Comparison of ENCODE assay signal across 7 cellular contexts in the genomic region with DNA sequence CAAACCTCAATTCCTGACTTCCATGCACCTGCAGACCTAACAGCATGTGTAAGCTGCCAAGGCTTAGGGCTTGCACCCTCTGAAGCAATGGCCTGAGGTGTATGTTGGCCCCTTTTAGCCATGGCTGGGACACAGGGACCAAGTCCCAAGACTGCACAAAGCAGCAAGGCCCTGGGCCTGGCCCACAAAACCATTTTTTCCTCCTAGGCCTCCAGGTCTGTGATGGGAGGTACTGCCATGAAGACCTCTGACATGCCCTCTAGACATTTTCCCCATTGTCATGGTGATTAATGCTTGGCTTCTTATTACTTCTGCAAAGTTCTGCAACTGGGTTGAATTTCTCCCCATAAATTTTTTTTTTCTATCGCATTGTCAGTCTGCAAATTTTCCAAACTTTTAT. TPM values are rescaled to one million over a fixed set of nuclear protein-coding genes. Genes with fewer than 3 reads are reported as not detected.
A peak's percentile ranks its signal among the peaks of the same experiment; 100 is the strongest.
DNase-seq lines count a peak whose midpoint lies in the region; ATAC-seq, FAIRE-seq and TF ChIP-seq lines count a peak whose summit lies in the region.
"Not testable (repeated sequence)": the region's sequence is repeated elsewhere in the genome, so short reads cannot be mapped to it uniquely, and the experiment has no call there.
"Had no signal": no experiment of that assay in that cellular context is flagged by ENCODE, and none has a peak within 500 bp of the region (broad histone marks: within the 10 kb centered on the region; RNA-seq: fewer than 3 reads in every experiment).

No MANE protein-coding gene starts in this region.

- H3K9ac ChIP-seq in K562 (ENCODE audit: insufficient read depth in 1 of 2, low read depth in 2 of 2, low read length in 2 of 2), result not testable (repeated sequence)

- DNase-seq in A549 (ENCODE audit: low read depth in 1 of 2, low spot score in 1 of 2); K562 (ENCODE audit: extremely low read depth in 1 of 4, low spot score in 3 of 4): not testable (repeated sequence)
- DNase-seq in OCI-M1 (lab: John Stamatoyannopoulos, UW) (peak; percentile 3), spleen (peak; percentile 32)

- not testable (repeated sequence) for H3K9me3 ChIP-seq in A549; HEK293 (ENCODE audit: control insufficient read depth, insufficient read depth, low read depth, low read length)
- H3K9me3 ChIP-seq in K562 (replicated peaks; ENCODE audit: control insufficient read depth, insufficient read depth, low read depth, low read length), result peaks cover 13% of the 10 kb centered on the region
- peaks cover 0 to 15% (median 11%) of the 10 kb centered on the region in 8 donors for H3K9me3 ChIP-seq in spleen

- FAIRE-seq in A549 (lab: Jason Lieb, UNC); K562 (lab: Jason Lieb, UNC): not testable (repeated sequence)

- in situ Hi-C loops in K562 (cut with MboI), result not testable (repeated sequence)

- not testable (repeated sequence) for ATAC-seq in A549, K562

- CTCF ChIA-PET in A549 (lab: Yijun Ruan, JAX), result interaction anchor here (0.6 to 1.2 kb wide), 2 partner anchors 54 to 98 kb away, joined by 3 to 4 read pairs; no protein-coding TSS in a partner anchor
- CTCF ChIA-PET in HEK293 (lab: Yijun Ruan, JAX); K562 (lab: Yijun Ruan, JAX; ENCODE audit: low intra/inter-chr PET ratio): not testable (repeated sequence)

- BruUV-seq in K562 (replicated peaks; lab: Mats Ljungman, UMichigan), result not testable (repeated sequence)

- TF ChIP-seq RAD21 in A549 (conservative IDR thresholded peaks at IDR 0.05 in 1 of 2, IDR thresholded peaks at IDR 0.05 in 1 of 2); K562 (CRISPR knock-in tag; conservative IDR thresholded peaks at IDR 0.05 in 1 of 2, IDR thresholded peaks at IDR 0.05 in 1 of 2): not testable (repeated sequence)

- TF ChIP-seq POLR2A in A549 (IDR thresholded peaks at IDR 0.05; ENCODE audit: low read length); K562 (conservative IDR thresholded peaks at IDR 0.05); spleen (IDR thresholded peaks at IDR 0.05): not testable (repeated sequence)

- not testable (repeated sequence) for TF ChIP-seq CTCF in A549 (IDR thresholded peaks at IDR 0.05); HEK293 (tag by site-specific recombination; IDR thresholded peaks at IDR 0.05); K562 (IDR thresholded peaks at IDR 0.05 in 2 of 3, conservative IDR thresholded peaks at IDR 0.05 in 1 of 3; ENCODE audit: insufficient read depth in 2 of 3, low read depth in 1 of 3, low read length in 3 of 3); spleen (IDR thresholded peaks at IDR 0.05 in 8 of 11, conservative IDR thresholded peaks at IDR 0.05 in 3 of 11)

- not testable (repeated sequence) for H3K27ac ChIP-seq in A549; HEK293 (ENCODE audit: extremely low read depth, low read depth, low read length); K562 (ENCODE audit: extremely low read depth, low read depth, low read length); spleen

- not testable (repeated sequence) for H3K4me3 ChIP-seq in A549; HEK293 (ENCODE audit: low read depth, low read length); K562; spleen

- WGBS in A549 (ENCODE audit: missing lambda C conversion rate), result 94% methylated on average over 1 of the region's 1 CpG
- WGBS in K562 (ENCODE audit: insufficient coverage, low coverage, missing lambda C conversion rate), result 100% methylated on average over 1 of the region's 1 CpG
- WGBS in spleen, 5 donors, result 96 to 100% (median 100%) methylated on average over 1 of the region's 1 CpG

- not testable (repeated sequence) for TF ChIP-seq EP300 in A549 (IDR thresholded peaks at IDR 0.05); K562 (IDR thresholded peaks at IDR 0.05; ENCODE audit: low read length)

- not testable (repeated sequence) for H3K79me2 ChIP-seq in K562 (ENCODE audit: control insufficient read depth, insufficient read depth, low read length)

- not testable (repeated sequence) for H3K4me1 ChIP-seq in A549; HEK293 (ENCODE audit: control insufficient read depth, insufficient read depth, low read length); spleen
- H3K4me1 ChIP-seq in K562 (replicated peaks in 1 of 2; ENCODE audit: control insufficient read depth in 2 of 2, insufficient read depth in 2 of 2, low read length in 2 of 2), result peaks cover 17 to 23% of the 10 kb centered on the region in 2 experiments; a peak in 4 of 5 replicates

- not testable (repeated sequence) for H3K27me3 ChIP-seq in K562 (ENCODE audit: control insufficient read depth in 2 of 2, insufficient read depth in 2 of 2, low read length in 2 of 2); spleen (replicated peaks in 1 of 7)

- not testable (repeated sequence) for H3K4me2 ChIP-seq in A549; K562 (ENCODE audit: insufficient read depth, low read length)

- H3K36me3 ChIP-seq in HEK293 (ENCODE audit: control insufficient read depth in 2 of 2, insufficient read depth in 1 of 2, low read length in 2 of 2); K562 (ENCODE audit: control insufficient read depth, insufficient read depth, low read length); spleen: not testable (repeated sequence)

- not testable (repeated sequence) for H3K9me1 ChIP-seq in K562 (ENCODE audit: control insufficient read depth, insufficient read depth, low read length)

- H2AFZ ChIP-seq in K562 (ENCODE audit: low read depth, low read length), result not testable (repeated sequence)

- POLR2A ChIA-PET in A549 (lab: Yijun Ruan, JAX); HEK293 (lab: Yijun Ruan, JAX); K562 (lab: Yijun Ruan, JAX): not testable (repeated sequence)

- H4K20me1 ChIP-seq in K562 (replicated peaks; ENCODE audit: control insufficient read depth, insufficient read depth, low read length), result not testable (repeated sequence)

- intact Hi-C loops in K562 (cut with micrococcal nuclease); spleen (cut with DNase I; ENCODE audit: low total_unique reads): not testable (repeated sequence)

RNA-seq across cellular contexts. Expression of a gene that starts 7.1 kb away (rescaled TPM):
- polyA plus RNA-seq in A549 (2011; rRNA removed), result 15.9 and 21.0 TPM in 2 replicates
- polyA plus RNA-seq in A549 (2012; cell fraction: cytosol; rRNA removed), result 5.9 and 7.2 TPM in 2 replicates
- 9.0 and 10.8 TPM in 2 replicates for polyA plus RNA-seq in A549 (2012; cell fraction: nucleus; rRNA removed)
- polyA plus RNA-seq in A549 (2017; fragmentation: RNase III; extraction: RNeasy Plus Mini Kit Qiagen cat#74134 plus additional on column Dnase treatment), result 5.4 to 6.7 TPM (median 6.1 TPM) in 3 replicates
- 39.5 and 47.8 TPM in 2 replicates for polyA minus RNA-seq in A549 (2011; rRNA and poly(A)+ RNA removed)
- 242 and 510 TPM in 2 replicates for total RNA-seq in K562 (2011; cell fraction: chromatin; rRNA removed; ENCODE audit: low replicate concordance)
- total RNA-seq in K562 (2011; cell fraction: nucleolus; rRNA removed), result 134 and 184 TPM in 2 replicates
- total RNA-seq in K562 (2011; cell fraction: nucleoplasm; rRNA removed), result 201 and 203 TPM in 2 replicates
- total RNA-seq in K562 (2014; rRNA removed), result 31.7 and 34.0 TPM in 2 replicates
- 46.5 and 48.1 TPM in 2 replicates for total RNA-seq in K562 (2014; rRNA removed; fragmentation: Illumina TruSeq; extraction: Trizol)
- total RNA-seq in K562 (2015; rRNA removed; fragmentation: Illumina TruSeq; extraction: Trizol), result 36.6 and 38.5 TPM in 2 replicates
- total RNA-seq in K562 (2021), result 47.2 and 50.0 TPM in 2 replicates
- 50.3 and 51.5 TPM in 2 replicates for polyA plus RNA-seq in K562 (2011; rRNA removed)
- polyA plus RNA-seq in K562 (2011; cell fraction: cytosol; rRNA removed), result 24.7 and 32.9 TPM in 2 replicates
- polyA plus RNA-seq in K562 (2011; cell fraction: nucleus; rRNA removed), result 80.4 and 87.5 TPM in 2 replicates
- polyA plus RNA-seq in K562 (2012), result 21.3 and 30.8 TPM in 2 replicates
- polyA plus RNA-seq in K562 (2014; fragmentation: Illumina TruSeq; extraction: Trizol), result 41.3 and 46.6 TPM in 2 replicates
- polyA plus RNA-seq in K562 (2014; fragmentation: Nextera tagmentation; extraction: Ambion mirVana), result 10 to 100 TPM in 1 of 2 experiments, 1 to 10 TPM in 1; 6.1 to 13.9 TPM
- 37.2 and 41.3 TPM in 2 replicates for polyA plus RNA-seq in K562 (2014; rRNA removed)
- polyA minus RNA-seq in K562 (2011; rRNA and poly(A)+ RNA removed), result 105 and 124 TPM in 2 replicates
- polyA minus RNA-seq in K562 (2011; cell fraction: cytosol; rRNA and poly(A)+ RNA removed), result 40.4 and 42.1 TPM in 2 replicates
- 107 and 189 TPM in 2 replicates for polyA minus RNA-seq in K562 (2011; cell fraction: nucleus; rRNA and poly(A)+ RNA removed)
- total RNA-seq in spleen, result 100 to 1,000 TPM in 1 of 7 donors, 10 to 100 TPM in 6; 70.3 to 108 (median 93.7) TPM
- 10 to 100 TPM; 10.1 to 15.3 (median 10.5) TPM for polyA plus RNA-seq in spleen

RNA-seq across cellular contexts. Expression of a gene that starts 55.9 kb away (rescaled TPM):
- 0.06 and 0.09 TPM in 2 replicates for polyA plus RNA-seq in A549 (2011; rRNA removed)
- polyA plus RNA-seq in A549 (2012; cell fraction: cytosol; rRNA removed), result 0.05 and 0.12 TPM in 2 replicates
- polyA plus RNA-seq in A549 (2012; cell fraction: nucleus; rRNA removed), result 0.10 and 0.11 TPM in 2 replicates
- polyA plus RNA-seq in A549 (2017; fragmentation: RNase III; extraction: RNeasy Plus Mini Kit Qiagen cat#74134 plus additional on column Dnase treatment), result 0.05 to 0.22 TPM (median 0.07 TPM) in 3 replicates
- 0.05 and 0.08 TPM in 2 replicates for polyA minus RNA-seq in A549 (2011; rRNA and poly(A)+ RNA removed)
- total RNA-seq in K562 (2011; cell fraction: chromatin; rRNA removed; ENCODE audit: low replicate concordance), result 26.1 and 74.5 TPM in 2 replicates
- total RNA-seq in K562 (2011; cell fraction: nucleolus; rRNA removed), result 83.4 and 97.6 TPM in 2 replicates
- 68.4 and 69.2 TPM in 2 replicates for total RNA-seq in K562 (2011; cell fraction: nucleoplasm; rRNA removed)
- total RNA-seq in K562 (2014; rRNA removed), result 40.8 and 54.1 TPM in 2 replicates
- total RNA-seq in K562 (2014; rRNA removed; fragmentation: Illumina TruSeq; extraction: Trizol), result 17.5 and 22.7 TPM in 2 replicates
- total RNA-seq in K562 (2015; rRNA removed; fragmentation: Illumina TruSeq; extraction: Trizol), result 21.7 and 23.1 TPM in 2 replicates
- 91.3 and 91.6 TPM in 2 replicates for total RNA-seq in K562 (2021)
- polyA plus RNA-seq in K562 (2011; rRNA removed), result 36.0 and 48.1 TPM in 2 replicates
- 54.9 and 115 TPM in 2 replicates for polyA plus RNA-seq in K562 (2011; cell fraction: cytosol; rRNA removed)
- polyA plus RNA-seq in K562 (2011; cell fraction: nucleus; rRNA removed), result 12.4 and 19.5 TPM in 2 replicates
- polyA plus RNA-seq in K562 (2012), result 37.7 and 41.4 TPM in 2 replicates
- polyA plus RNA-seq in K562 (2014; fragmentation: Illumina TruSeq; extraction: Trizol), result 40.9 and 48.0 TPM in 2 replicates
- polyA plus RNA-seq in K562 (2014; fragmentation: Nextera tagmentation; extraction: Ambion mirVana), result 1 to 10 TPM; 8.8 to 9.0 TPM
- 43.7 and 47.2 TPM in 2 replicates for polyA plus RNA-seq in K562 (2014; rRNA removed)
- polyA minus RNA-seq in K562 (2011; rRNA and poly(A)+ RNA removed), result 19.0 and 26.6 TPM in 2 replicates
- polyA minus RNA-seq in K562 (2011; cell fraction: cytosol; rRNA and poly(A)+ RNA removed), result 46.3 and 70.4 TPM in 2 replicates
- 13.3 and 24.2 TPM in 2 replicates for polyA minus RNA-seq in K562 (2011; cell fraction: nucleus; rRNA and poly(A)+ RNA removed)
- total RNA-seq in spleen, result 100 to 1,000 TPM; 142 to 233 (median 183) TPM
- polyA plus RNA-seq in spleen, result 10 to 100 TPM; 28.5 to 63.2 (median 36.8) TPM
- total RNA-seq: A172, A673 had no signal

Comparison
In these comparisons a context has a peak if more than half of its experiments do, and no peak if none do; other contexts are left out.
1. RNA of a gene that starts 55.9 kb away (polyA plus RNA-seq): 28.5 to 63.2 TPM in spleen and 8.8 to 115 TPM in K562; 0.05 to 0.22 TPM in A549; every median in the first group is over 4 times any median in the second.